28 cellular contexts compared by ENCODE assay signal in the genomic region with DNA sequence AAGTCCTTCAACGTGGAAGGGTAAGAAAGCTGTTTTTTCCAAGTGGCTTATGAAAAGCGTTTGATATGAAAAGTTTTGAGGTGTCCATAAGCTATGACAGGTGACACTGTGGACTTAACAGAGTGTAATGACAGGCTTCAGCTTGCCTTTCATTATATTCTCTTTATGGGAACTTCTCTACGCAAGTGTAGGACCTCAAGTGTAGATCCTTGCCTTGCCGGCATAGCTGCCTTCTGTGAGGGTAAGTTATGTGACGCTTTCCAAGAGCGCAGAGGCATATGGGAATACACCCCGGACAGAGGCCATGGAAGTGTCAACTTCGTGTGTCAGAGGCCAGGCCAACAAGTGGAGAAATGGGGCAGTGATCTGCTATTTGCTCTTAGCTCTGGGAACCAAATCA.
"Had no signal": no experiment of that assay in that cellular context is flagged by ENCODE, and none has a peak within 500 bp of the region (broad histone marks: within the 10 kb centered on the region; RNA-seq: fewer than 3 reads in every experiment).

No MANE protein-coding gene starts in this region.

- H3K27me3 Mint-ChIP-seq: activated CD4-positive, alpha-beta T cell treated with anti-CD3 and anti-CD28 coated beads for 36 hours; activated CD8-positive, alpha-beta T cell treated with anti-CD3 and anti-CD28 coated beads for 36 hours; activated naive CD4-positive, alpha-beta T cell treated with anti-CD3 and anti-CD28 coated beads, Interleukin-2, amount 10 ng/mL, durations not matched to agents 7 days and 5 days; activated naive CD8-positive, alpha-beta T cell treated with anti-CD3 and anti-CD28 coated beads, Interleukin-2, amount 10 ng/mL, durations not matched to agents 7 days and 5 days; effector memory CD8-positive, alpha-beta T cell had no signal

- H3K9me3 Mint-ChIP-seq: activated CD8-positive, alpha-beta T cell treated with anti-CD3 and anti-CD28 coated beads for 36 hours; activated naive CD4-positive, alpha-beta T cell treated with anti-CD3 and anti-CD28 coated beads, Interleukin-2, amount 10 ng/mL, durations not matched to agents 7 days and 5 days; activated naive CD8-positive, alpha-beta T cell treated with anti-CD3 and anti-CD28 coated beads, Interleukin-2, amount 10 ng/mL, durations not matched to agents 7 days and 5 days; effector memory CD8-positive, alpha-beta T cell had no signal

- H3K27ac ChIP-seq: brain microvascular endothelial cell, esophagus squamous epithelium, gastroesophageal sphincter, heart right ventricle had no signal

- DNase-seq: activated CD4-positive, alpha-beta T cell treated with anti-CD3 and anti-CD28 coated beads for 36 hours; activated CD4-positive, alpha-beta T cell treated with anti-CD3 and anti-CD28 coated beads, Interleukin-2, amount 50 U/mL, for 1 hour; activated CD4-positive, alpha-beta T cell treated with anti-CD3 and anti-CD28 coated beads, Interleukin-2, amount 50 U/mL, for 48 hours; activated CD4-positive, CD25-positive, alpha-beta regulatory T cell; activated CD4-positive, CD25-positive, alpha-beta regulatory T cell treated with anti-CD3 and anti-CD28 coated beads, Interleukin-2, amount 50 U/mL, for 72 hours; activated CD8-positive, alpha-beta memory T cell treated with anti-CD3 and anti-CD28 coated beads for 24 hours; activated CD8-positive, alpha-beta T cell treated with anti-CD3 and anti-CD28 coated beads for 36 hours; activated gamma-delta T cell; activated naive CD4-positive, alpha-beta T cell; activated naive CD4-positive, alpha-beta T cell treated with anti-CD3 and anti-CD28 coated beads, Interleukin-2, amount 10 ng/mL, durations not matched to agents 7 days and 5 days; activated naive CD8-positive, alpha-beta T cell treated with anti-CD3 and anti-CD28 coated beads, Interleukin-2, amount 10 ng/mL, durations not matched to agents 7 days and 5 days; activated T-cell treated with anti-CD3 and anti-CD28 coated beads, Interleukin-2, amount 50 U/mL, for 48 hours; anterior cingulate cortex; brain microvascular endothelial cell; cortex of kidney; dermis blood vessel endothelial cell; effector CD4-positive, alpha-beta T cell; effector memory CD8-positive, alpha-beta T cell; erythroblast; esophagus squamous epithelium; foreskin melanocyte; heart right ventricle; T-helper 2 cell had no signal

- H3K9me3 ChIP-seq: esophagus squamous epithelium, gastroesophageal sphincter, heart right ventricle had no signal

- H3K27me3 ChIP-seq: brain microvascular endothelial cell, esophagus squamous epithelium, gastroesophageal sphincter, heart right ventricle had no signal

- H3K4me3 ChIP-seq: esophagus squamous epithelium, gastroesophageal sphincter, heart right ventricle had no signal

- H3K4me3 Mint-ChIP-seq: activated CD4-positive, alpha-beta T cell treated with anti-CD3 and anti-CD28 coated beads for 36 hours; activated CD8-positive, alpha-beta T cell treated with anti-CD3 and anti-CD28 coated beads for 36 hours; activated naive CD4-positive, alpha-beta T cell treated with anti-CD3 and anti-CD28 coated beads, Interleukin-2, amount 10 ng/mL, durations not matched to agents 7 days and 5 days; activated naive CD8-positive, alpha-beta T cell treated with anti-CD3 and anti-CD28 coated beads, Interleukin-2, amount 10 ng/mL, durations not matched to agents 7 days and 5 days; effector memory CD8-positive, alpha-beta T cell had no signal

- H3K27ac Mint-ChIP-seq: activated CD4-positive, alpha-beta T cell treated with anti-CD3 and anti-CD28 coated beads for 36 hours; activated CD8-positive, alpha-beta T cell treated with anti-CD3 and anti-CD28 coated beads for 36 hours; activated naive CD4-positive, alpha-beta T cell treated with anti-CD3 and anti-CD28 coated beads, Interleukin-2, amount 10 ng/mL, durations not matched to agents 7 days and 5 days; activated naive CD4-positive, alpha-beta T cell treated with anti-CD3 and anti-CD28 coated beads, Interleukin-2, amount 50 U/mL, for 72 hours; activated naive CD8-positive, alpha-beta T cell treated with anti-CD3 and anti-CD28 coated beads, Interleukin-2, amount 10 ng/mL, durations not matched to agents 7 days and 5 days; effector memory CD8-positive, alpha-beta T cell had no signal

- H3K4me1 ChIP-seq: esophagus squamous epithelium, gastroesophageal sphincter, heart right ventricle had no signal

- FAIRE-seq: astrocyte, bronchial epithelial cell, colon had no signal

- ATAC-seq: activated CD4-positive, alpha-beta T cell treated with anti-CD3 and anti-CD28 coated beads for 36 hours; activated CD8-positive, alpha-beta T cell treated with anti-CD3 and anti-CD28 coated beads for 36 hours; effector memory CD8-positive, alpha-beta T cell; gastroesophageal sphincter; heart right ventricle had no signal
